Comparison of ENCODE assay signal across 28 cellular contexts in the genomic region with DNA sequence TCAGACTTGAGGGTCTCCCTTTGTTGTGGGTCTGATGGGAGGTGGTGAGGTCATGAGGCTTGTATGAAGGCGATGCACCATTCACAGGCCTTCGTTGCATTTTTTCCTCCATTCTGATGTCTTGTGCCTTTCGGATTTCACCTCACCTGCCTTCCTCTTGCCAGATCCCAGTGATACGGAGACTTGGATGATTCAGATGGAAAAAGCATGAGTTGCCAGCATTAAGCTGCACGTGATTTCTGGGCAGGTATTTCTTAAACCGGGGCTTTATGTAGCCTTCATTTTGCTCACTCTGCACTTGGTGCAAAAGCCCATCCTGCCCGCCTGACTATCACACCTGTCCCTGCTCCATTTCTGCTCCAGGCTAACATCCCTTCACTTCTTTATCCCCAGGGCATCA.
"Had no signal": no experiment of that assay in that cellular context is flagged by ENCODE, and none has a peak within 500 bp of the region (broad histone marks: within the 10 kb centered on the region; RNA-seq: fewer than 3 reads in every experiment).

No MANE protein-coding gene starts in this region.

- H3K27ac Mint-ChIP-seq: stimulated activated effector memory CD8-positive, alpha-beta T cell treated with anti-CD3 and anti-CD28 coated beads, Interleukin-12 subunit alpha, Interleukin-12 subunit beta, amount 100 ng/mL, for 72 hours; stimulated activated memory B cell treated with anti-CD40 and anti-IgM and Interleukin-4, amounts not matched to agents 10 μg/mL and 1 μg/mL and 100 μg/mL, for 72 hours; stimulated activated naive B cell treated with anti-CD40 and anti-IgM and Interleukin-4, amounts not matched to agents 10 μg/mL and 1 μg/mL and 100 μg/mL, for 72 hours; stimulated activated naive CD8-positive, alpha-beta T cell treated with anti-CD3 and anti-CD28 coated beads, Interleukin-15, amount 100 ng/mL, for 72 hours; stimulated activated naive CD8-positive, alpha-beta T cell treated with anti-CD3 and anti-CD28 coated beads, Interleukin-15, Interleukin-2, amounts not matched to agents 100 ng/mL and 50 ng/mL, for 24 hours; type B pancreatic cell had no signal

- H3K9me3 ChIP-seq: stomach, suprapubic skin, testis, thoracic aorta, thyroid gland, tibial artery, tibial nerve, transverse colon, upper lobe of left lung, upper lobe of right lung, uterus, vagina had no signal

- ATAC-seq: stimulated activated effector memory CD8-positive, alpha-beta T cell treated with anti-CD3 and anti-CD28 coated beads, Interleukin-12 subunit alpha, Interleukin-12 subunit beta, amount 100 ng/mL, for 72 hours; stimulated activated memory B cell treated with anti-CD40 and anti-IgM and Interleukin-4, amounts not matched to agents 10 μg/mL and 1 μg/mL and 100 μg/mL, for 72 hours; stimulated activated naive B cell treated with anti-CD40 and anti-IgM and Interleukin-4, amounts not matched to agents 10 μg/mL and 1 μg/mL and 100 μg/mL, for 72 hours; stimulated activated naive CD8-positive, alpha-beta T cell treated with anti-CD3 and anti-CD28 coated beads, Interleukin-15, amount 100 ng/mL, for 72 hours; stimulated activated naive CD8-positive, alpha-beta T cell treated with anti-CD3 and anti-CD28 coated beads, Interleukin-15, Interleukin-2, amounts not matched to agents 100 U/mL and 50 U/mL, for 24 hours; upper lobe of right lung had no signal

- H3K4me3 ChIP-seq: stomach, suprapubic skin, testis, thoracic aorta, thyroid gland, tibial artery, tibial nerve, transverse colon, upper lobe of left lung, upper lobe of right lung, uterus, vagina had no signal

- H3K27me3 ChIP-seq: stomach, suprapubic skin, testis, thyroid gland, tibial artery, tibial nerve, transverse colon, upper lobe of left lung, upper lobe of right lung, uterus, vagina had no signal

- H3K4me1 Mint-ChIP-seq: stimulated activated effector memory CD8-positive, alpha-beta T cell treated with anti-CD3 and anti-CD28 coated beads, Interleukin-12 subunit alpha, Interleukin-12 subunit beta, amount 100 ng/mL, for 72 hours; stimulated activated memory B cell treated with anti-CD40 and anti-IgM and Interleukin-4, amounts not matched to agents 10 μg/mL and 1 μg/mL and 100 μg/mL, for 72 hours; stimulated activated naive B cell treated with anti-CD40 and anti-IgM and Interleukin-4, amounts not matched to agents 10 μg/mL and 1 μg/mL and 100 μg/mL, for 72 hours; stimulated activated naive CD8-positive, alpha-beta T cell treated with anti-CD3 and anti-CD28 coated beads, Interleukin-15, amount 100 ng/mL, for 72 hours had no signal

- H3K36me3 Mint-ChIP-seq: stimulated activated effector memory CD8-positive, alpha-beta T cell treated with anti-CD3 and anti-CD28 coated beads, Interleukin-12 subunit alpha, Interleukin-12 subunit beta, amount 100 ng/mL, for 72 hours; stimulated activated memory B cell treated with anti-CD40 and anti-IgM and Interleukin-4, amounts not matched to agents 10 μg/mL and 1 μg/mL and 100 μg/mL, for 72 hours; stimulated activated naive B cell treated with anti-CD40 and anti-IgM and Interleukin-4, amounts not matched to agents 10 μg/mL and 1 μg/mL and 100 μg/mL, for 72 hours; type B pancreatic cell had no signal

- H3K4me1 ChIP-seq: stomach, suprapubic skin, testis, thyroid gland, tibial artery, tibial nerve, transverse colon, upper lobe of left lung, upper lobe of right lung, uterus, vagina had no signal

- H3K4me3 Mint-ChIP-seq: stimulated activated effector memory CD8-positive, alpha-beta T cell treated with anti-CD3 and anti-CD28 coated beads, Interleukin-12 subunit alpha, Interleukin-12 subunit beta, amount 100 ng/mL, for 72 hours; stimulated activated memory B cell treated with anti-CD40 and anti-IgM and Interleukin-4, amounts not matched to agents 10 μg/mL and 1 μg/mL and 100 μg/mL, for 72 hours; stimulated activated naive B cell treated with anti-CD40 and anti-IgM and Interleukin-4, amounts not matched to agents 10 μg/mL and 1 μg/mL and 100 μg/mL, for 72 hours; stimulated activated naive CD8-positive, alpha-beta T cell treated with anti-CD3 and anti-CD28 coated beads, Interleukin-15, amount 100 ng/mL, for 72 hours; stimulated activated naive CD8-positive, alpha-beta T cell treated with anti-CD3 and anti-CD28 coated beads, Interleukin-15, Interleukin-2, amounts not matched to agents 100 ng/mL and 50 ng/mL, for 24 hours; type B pancreatic cell had no signal

- FAIRE-seq: urothelium cell line had no signal

- H3K36me3 ChIP-seq: stomach, suprapubic skin, thoracic aorta, thyroid gland, tibial artery, tibial nerve, transverse colon, upper lobe of left lung, upper lobe of right lung, uterus, vagina had no signal

- H3K27me3 Mint-ChIP-seq: type B pancreatic cell had no signal

- H3K27ac ChIP-seq: suprapubic skin, testis, thoracic aorta, thyroid gland, tibial artery, tibial nerve, transverse colon, upper lobe of left lung, upper lobe of right lung, uterus, vagina had no signal

- DNase-seq: stimulated activated CD4-positive, alpha-beta T cell treated with anti-CD3 and anti-CD28 coated beads, Interleukin-2, amount 100 ng/mL, for 48 hours; stimulated activated CD4-positive, alpha-beta T cell treated with anti-CD3 and anti-CD28 coated beads, Interleukin-4, amount 100 ng/mL, for 1 hour; stimulated activated CD4-positive, alpha-beta T cell treated with anti-CD3 and anti-CD28 coated beads, Interleukin-4, amount 100 ng/mL, for 24 hours; stimulated activated CD4-positive, alpha-beta T cell treated with anti-CD3 and anti-CD28 coated beads, Interleukin-4, amount 100 ng/mL, for 4 hours; stimulated activated CD8-positive, alpha-beta memory T cell treated with anti-CD3 and anti-CD28 coated beads, Interleukin-4, amount 100 ng/mL, for 48 hours; stimulated activated naive B cell treated with anti-CD40 and anti-IgM and Interleukin-4, amounts not matched to agents 10 μg/mL and 1 μg/mL and 100 μg/mL, for 72 hours; stimulated activated naive CD4-positive, alpha-beta T cell; stimulated activated naive CD4-positive, alpha-beta T cell treated with Interleukin-2 at 50 U/mL for 16 hours; stimulated activated naive CD8-positive, alpha-beta T cell treated with anti-CD3 and anti-CD28 coated beads, Interleukin-15, amount 100 ng/mL, for 72 hours; stimulated activated naive CD8-positive, alpha-beta T cell treated with anti-CD3 and anti-CD28 coated beads, Interleukin-15, Interleukin-2, amounts not matched to agents 100 U/mL and 50 U/mL, for 24 hours; stomach; substantia nigra; testis; thyroid gland; tibial artery; transverse colon; upper lobe of left lung; upper lobe of right lung; uterus had no signal

- H3K9me3 Mint-ChIP-seq: stimulated activated effector memory CD8-positive, alpha-beta T cell treated with anti-CD3 and anti-CD28 coated beads, Interleukin-12 subunit alpha, Interleukin-12 subunit beta, amount 100 ng/mL, for 72 hours; stimulated activated naive CD8-positive, alpha-beta T cell treated with anti-CD3 and anti-CD28 coated beads, Interleukin-15, amount 100 ng/mL, for 72 hours; stimulated activated naive CD8-positive, alpha-beta T cell treated with anti-CD3 and anti-CD28 coated beads, Interleukin-15, Interleukin-2, amounts not matched to agents 100 ng/mL and 50 ng/mL, for 24 hours had no signal
